15 cellular contexts compared by ENCODE assay signal in the genomic region with DNA sequence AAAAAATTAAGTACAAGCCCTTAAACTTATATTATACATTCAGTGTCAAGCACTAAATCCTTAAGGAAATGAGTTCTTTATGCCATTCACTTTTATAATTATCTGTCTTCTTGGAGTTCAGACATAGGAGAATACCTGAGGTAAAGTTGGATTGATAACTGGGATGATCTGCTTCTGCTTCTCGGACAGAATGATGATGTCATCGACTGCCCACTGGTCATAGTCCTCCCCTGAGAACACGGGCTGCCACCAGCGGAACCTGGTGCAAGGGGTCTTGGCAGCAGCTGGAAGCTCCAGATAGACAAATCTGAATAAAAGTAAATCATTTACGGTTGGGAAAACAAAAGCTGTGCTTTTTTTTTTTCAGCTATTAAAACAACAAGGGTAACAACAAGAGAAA.
DNase-seq lines count a peak whose midpoint lies in the region; ATAC-seq and TF ChIP-seq lines count a peak whose summit lies in the region.
"Had no signal": no experiment of that assay in that cellular context is flagged by ENCODE, and none has a peak within 500 bp of the region (broad histone marks: within the 10 kb centered on the region; RNA-seq: fewer than 3 reads in every experiment).

No MANE protein-coding gene starts in this region.

- H3K9ac ChIP-seq in PC-3 (ENCODE audit: low read length), result no peak overlapping the region; the same call in 1 of the 2 replicates
- no peak overlapping the region for H3K9ac ChIP-seq in fibroblast of lung (ENCODE audit: insufficient read depth, low read length)

- DNase-seq in PC-3 (no peak), fibroblast of lung (ENCODE audit: low read depth in 2 of 2) (peak in 1 of 2 donors; percentile 11), NCI-H1105 (lab: John Stamatoyannopoulos, UW) (no peak)
- DNase-seq in activated CD4-positive, alpha-beta memory T cell treated with anti-CD3 and anti-CD28 coated beads for 36 hours, result no peak
- DNase-seq: C1 segment of cervical spinal cord; CD4-positive, alpha-beta memory T cell; DMS79; GF-D8; HCEC 1CT; Karpas-422 had no signal

- H3K4me3 ChIP-seq in ACC112 (ENCODE audit: low read depth, low read length), result peak overlapping the region; percentile 31; the same call in 1 of the 2 replicates
- no peak overlapping the region for H3K4me3 ChIP-seq in HEK293 (ENCODE audit: low read depth, low read length)
- H3K4me3 ChIP-seq in PC-3 (ENCODE audit: low read length), result peak overlapping the region; percentile 29; the same call in 1 of the 2 replicates
- no peak overlapping the region for H3K4me3 ChIP-seq in fibroblast of lung (replicated peaks in 1 of 4; ENCODE audit: control extremely low read depth in 1 of 4, insufficient read depth in 1 of 4, low read depth in 3 of 4, low read length in 4 of 4)

- no peak overlapping the region for H3K27ac Mint-ChIP-seq in activated CD4-positive, alpha-beta memory T cell treated with anti-CD3 and anti-CD28 coated beads for 36 hours
- H3K27ac Mint-ChIP-seq: B cell; CD4-positive, alpha-beta memory T cell had no signal

- peaks cover 13% of the 10 kb centered on the region for H3K4me1 ChIP-seq in ACC112 (ENCODE audit: control insufficient read depth, insufficient read depth, low read length, unreplicated experiment)
- H3K4me1 ChIP-seq in HEK293 (ENCODE audit: control insufficient read depth, insufficient read depth, low read length), result no peaks in the 10 kb centered on the region
- H3K4me1 ChIP-seq in PC-3 (ENCODE audit: insufficient read depth, low read length), result peaks cover 34% of the 10 kb centered on the region
- H3K4me1 ChIP-seq in fibroblast of lung (ENCODE audit: control insufficient read depth, extremely low read depth, insufficient read depth, low read length), result peaks cover 2% of the 10 kb centered on the region

- BruUV-seq in PC-3 (replicated peaks; lab: Mats Ljungman, UMichigan), result no TSS peak

- POLR2A ChIA-PET in HEK293 (lab: Yijun Ruan, JAX) (no interaction called here), PC-3 (lab: Charles Lee; ENCODE audit: unreplicated experiment) (no interaction called here)
- POLR2A ChIA-PET in activated CD4-positive, alpha-beta memory T cell treated with anti-CD3 and anti-CD28 coated beads for 36 hours (lab: Charles Lee), result no interaction called here

- H3K4me3 Mint-ChIP-seq in activated CD4-positive, alpha-beta memory T cell treated with anti-CD3 and anti-CD28 coated beads for 36 hours, result no peak overlapping the region
- H3K4me3 Mint-ChIP-seq: B cell; CD4-positive, alpha-beta memory T cell had no signal

- no peaks in the 10 kb centered on the region for H3K9me3 Mint-ChIP-seq in activated CD4-positive, alpha-beta memory T cell treated with anti-CD3 and anti-CD28 coated beads for 36 hours
- H3K9me3 Mint-ChIP-seq: CD4-positive, alpha-beta memory T cell had no signal

- H3F3A ChIP-seq in PC-3 (ENCODE audit: low read length, unreplicated experiment), result no peaks in the 10 kb centered on the region

- peaks cover 4% of the 10 kb centered on the region for H3K27me3 Mint-ChIP-seq in activated CD4-positive, alpha-beta memory T cell treated with anti-CD3 and anti-CD28 coated beads for 36 hours

- intact Hi-C loops in PC-3 (cut with micrococcal nuclease), result loop anchor here (5.0 kb wide), 2 partner anchors 158 to 388 kb away; no protein-coding TSS in a partner anchor
- intact Hi-C loops in activated CD4-positive, alpha-beta memory T cell treated with anti-CD3 and anti-CD28 coated beads for 36 hours (cut with micrococcal nuclease), result no loop called here

- H3K9me2 ChIP-seq in PC-3 (replicated peaks; ENCODE audit: low read length), result no peaks in the 10 kb centered on the region

- H4K20me1 ChIP-seq in PC-3 (ENCODE audit: low read length) (no peaks in the 10 kb centered on the region), fibroblast of lung (ENCODE audit: control insufficient read depth, extremely low read depth, insufficient read depth, low read length) (no peaks in the 10 kb centered on the region)

- no peak overlapping the region for H2AFZ ChIP-seq in ACC112 (ENCODE audit: low read length, unreplicated experiment)
- no peak overlapping the region for H2AFZ ChIP-seq in PC-3 (ENCODE audit: low read length)
- no peak overlapping the region for H2AFZ ChIP-seq in fibroblast of lung (ENCODE audit: low read length)

- H3K4me2 ChIP-seq in PC-3 (ENCODE audit: low read length), result peak overlapping the region; percentile 76
- peak overlapping the region; percentile 25 for H3K4me2 ChIP-seq in fibroblast of lung (ENCODE audit: extremely low read depth, insufficient read depth, low read length)

- CTCF ChIA-PET in HEK293 (lab: Yijun Ruan, JAX), result interaction anchor here (0.6 to 1.5 kb wide), 3 partner anchors 9 to 46 kb away, joined by 3 to 7 read pairs (median 4); no protein-coding TSS in a partner anchor
- CTCF ChIA-PET in PC-3 (lab: Charles Lee), result interaction anchor here (0.7 kb wide), 1 partner anchor 21 kb away, joined by 5 read pairs; no protein-coding TSS in a partner anchor
- CTCF ChIA-PET in activated CD4-positive, alpha-beta memory T cell treated with anti-CD3 and anti-CD28 coated beads for 36 hours (lab: Charles Lee), result no interaction called here

- H3K79me2 ChIP-seq in ACC112 (ENCODE audit: control insufficient read depth, insufficient read depth, low read length, unreplicated experiment) (no peaks in the 10 kb centered on the region), PC-3 (ENCODE audit: low read length) (no peaks in the 10 kb centered on the region), fibroblast of lung (ENCODE audit: control insufficient read depth, insufficient read depth, low read length) (no peaks in the 10 kb centered on the region)

- H3K36me3 Mint-ChIP-seq in activated CD4-positive, alpha-beta memory T cell treated with anti-CD3 and anti-CD28 coated beads for 36 hours, result no peaks in the 10 kb centered on the region
- H3K36me3 Mint-ChIP-seq: CD4-positive, alpha-beta memory T cell had no signal

- H3K4me1 Mint-ChIP-seq in activated CD4-positive, alpha-beta memory T cell treated with anti-CD3 and anti-CD28 coated beads for 36 hours (ENCODE audit: low read depth), result no peaks in the 10 kb centered on the region
- H3K4me1 Mint-ChIP-seq: B cell; CD4-positive, alpha-beta memory T cell had no signal

- H3K9me3 ChIP-seq in HEK293 (ENCODE audit: control insufficient read depth, insufficient read depth, low read depth, low read length), result no peaks in the 10 kb centered on the region
- H3K9me3 ChIP-seq in PC-3 (ENCODE audit: low read length), result no peaks in the 10 kb centered on the region
- H3K9me3 ChIP-seq in fibroblast of lung (ENCODE audit: control insufficient read depth, insufficient read depth, low read depth, low read length), result no peaks in the 10 kb centered on the region

- H3K27me3 ChIP-seq in ACC112 (ENCODE audit: insufficient read depth, low read length), result no peaks in the 10 kb centered on the region
- no peaks in the 10 kb centered on the region for H3K27me3 ChIP-seq in PC-3 (ENCODE audit: low read length)
- H3K27me3 ChIP-seq in fibroblast of lung (ENCODE audit: control insufficient read depth, insufficient read depth, low read length), result no peaks in the 10 kb centered on the region

- TF ChIP-seq CTCF in HEK293 (tag by site-specific recombination; IDR thresholded peaks at IDR 0.05) (no peak), PC-3 (conservative IDR thresholded peaks at IDR 0.05; ENCODE audit: low read depth, low read length) (no peak), fibroblast of lung (conservative IDR thresholded peaks at IDR 0.05 in 1 of 2, IDR thresholded peaks at IDR 0.05 in 1 of 2; ENCODE audit: low read depth in 1 of 2, low read length in 2 of 2) (no peak)

- ATAC-seq in PC-3 (peak; percentile 6; the same call in 1 of the 2 replicates), GM21723 (IDR thresholded peaks at IDR 0.05; ENCODE audit: unreplicated experiment) (no peak), HG02885 (IDR thresholded peaks at IDR 0.05; ENCODE audit: poor library complexity, unreplicated experiment) (no peak)

- H3K36me3 ChIP-seq in ACC112 (ENCODE audit: insufficient read depth, low read length) (no peaks in the 10 kb centered on the region), HEK293 (ENCODE audit: control insufficient read depth in 2 of 2, insufficient read depth in 1 of 2, low read length in 2 of 2) (no peaks in the 10 kb centered on the region), PC-3 (ENCODE audit: low read depth, low read length) (no peaks in the 10 kb centered on the region), fibroblast of lung (ENCODE audit: control insufficient read depth, insufficient read depth, low read length) (no peaks in the 10 kb centered on the region)

- H3K27ac ChIP-seq in ACC112 (ENCODE audit: low read depth, low read length) (no peak overlapping the region), HEK293 (ENCODE audit: extremely low read depth, low read depth, low read length) (no peak overlapping the region), PC-3 (ENCODE audit: low read length) (peak overlapping the region; percentile 60), fibroblast of lung (ENCODE audit: insufficient read depth, low read length) (no peak overlapping the region)

TF ChIP-seq in HEK293, 187 proteins besides CTCF, POLR2A, EP300 and RAD21:
- TF ChIP-seq, protein P1, sequence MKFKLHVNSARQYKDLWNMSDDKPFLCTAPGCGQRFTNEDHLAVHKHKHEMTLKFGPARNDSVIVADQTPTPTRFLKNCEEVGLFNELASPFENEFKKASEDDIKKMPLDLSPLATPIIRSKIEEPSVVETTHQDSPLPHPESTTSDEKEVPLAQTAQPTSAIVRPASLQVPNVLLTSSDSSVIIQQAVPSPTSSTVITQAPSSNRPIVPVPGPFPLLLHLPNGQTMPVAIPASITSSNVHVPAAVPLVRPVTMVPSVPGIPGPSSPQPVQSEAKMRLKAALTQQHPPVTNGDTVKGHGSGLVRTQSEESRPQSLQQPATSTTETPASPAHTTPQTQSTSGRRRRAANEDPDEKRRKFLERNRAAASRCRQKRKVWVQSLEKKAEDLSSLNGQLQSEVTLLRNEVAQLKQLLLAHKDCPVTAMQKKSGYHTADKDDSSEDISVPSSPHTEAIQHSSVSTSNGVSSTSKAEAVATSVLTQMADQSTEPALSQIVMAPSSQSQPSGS (tag by site-specific recombination; IDR thresholded peaks at IDR 0.05; ENCODE audit: low read depth), result peak; percentile 26; the same call in 1 of the 2 replicates
- no peak for TF ChIP-seq ZNF223 (tag by site-specific recombination; IDR thresholded peaks at IDR 0.05)

Comparison
In these comparisons a context has a peak if more than half of its experiments do, and no peak if none do; other contexts are left out.
1. H3K4me3 ChIP-seq: peak in ACC112 (single experiment) and PC-3 (single experiment); none in HEK293 (single experiment) and fibroblast of lung (0 of 4).